13 cellular contexts compared by ENCODE assay signal in the genomic region with DNA sequence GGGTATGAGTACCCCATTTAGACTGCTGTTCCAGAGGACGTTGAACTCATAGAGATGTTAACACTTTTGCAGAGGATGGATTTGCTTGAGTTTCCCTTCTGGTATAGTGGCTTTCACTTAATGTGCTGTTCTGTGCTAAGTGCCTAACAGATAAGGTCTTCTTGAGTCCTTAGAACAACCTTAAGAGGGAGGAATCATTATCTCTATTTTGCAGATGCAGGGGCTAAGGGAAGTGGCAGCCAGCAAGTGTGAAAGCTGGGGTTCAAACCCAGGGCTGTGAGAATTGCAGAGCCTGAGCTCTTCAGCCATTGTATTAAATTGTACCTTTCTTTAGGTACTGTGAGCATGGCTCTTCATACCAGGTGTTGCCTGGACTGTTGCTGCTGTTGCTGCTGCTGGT.
DNase-seq lines count a peak whose midpoint lies in the region; ATAC-seq, FAIRE-seq and TF ChIP-seq lines count a peak whose summit lies in the region.
"Had no signal": no experiment of that assay in that cellular context is flagged by ENCODE, and none has a peak within 500 bp of the region (broad histone marks: within the 10 kb centered on the region; RNA-seq: fewer than 3 reads in every experiment).

No MANE protein-coding gene starts in this region.

- no peaks in the 10 kb centered on the region for H3K27me3 ChIP-seq in K562 (ENCODE audit: control insufficient read depth in 2 of 2, insufficient read depth in 2 of 2, low read length in 2 of 2)
- H3K27me3 ChIP-seq: BLaER1 had no signal

- 0 out of 2 replicates have a peak overlapping the region, but pooled peaks have one; percentile 24 for H2AFZ ChIP-seq in K562 (ENCODE audit: low read depth, low read length)

- CTCF ChIA-PET in K562 (lab: Yijun Ruan, JAX; ENCODE audit: low intra/inter-chr PET ratio) = no interaction called here

- WGBS in K562 (ENCODE audit: insufficient coverage, low coverage, missing lambda C conversion rate) = 0% methylated on average over 1 of the region's 1 CpG

- TF ChIP-seq POLR2A in K562 (conservative IDR thresholded peaks at IDR 0.05) = no peak

- POLR2A ChIA-PET in K562 (lab: Yijun Ruan, JAX) = no interaction called here

- TF ChIP-seq CTCF in K562 (IDR thresholded peaks at IDR 0.05 in 2 of 3, conservative IDR thresholded peaks at IDR 0.05 in 1 of 3; ENCODE audit: insufficient read depth in 2 of 3, low read depth in 1 of 3, low read length in 3 of 3) (no peak), osteocyte (IDR thresholded peaks at IDR 0.05) (no peak)

- H3K4me3 ChIP-seq in K562 = no peak overlapping the region
- H3K4me3 ChIP-seq: BLaER1 had no signal

- no peaks in the 10 kb centered on the region for H3K9me1 ChIP-seq in K562 (ENCODE audit: control insufficient read depth, insufficient read depth, low read length)

- in situ Hi-C loops in K562 (cut with MboI) = no loop called here

- H3K4me3 Mint-ChIP-seq in osteocyte (ENCODE audit: unreplicated experiment) = no peak overlapping the region
- H3K4me3 Mint-ChIP-seq: CD8-positive, alpha-beta memory T cell had no signal

- no peaks in the 10 kb centered on the region for H4K20me1 ChIP-seq in K562 (replicated peaks; ENCODE audit: control insufficient read depth, insufficient read depth, low read length)
- H4K20me1 ChIP-seq: BLaER1 had no signal

- peak; percentile 97 for ATAC-seq in K562

- TF ChIP-seq RAD21 in K562 (CRISPR knock-in tag; conservative IDR thresholded peaks at IDR 0.05 in 1 of 2, IDR thresholded peaks at IDR 0.05 in 1 of 2) = no peak

- H3K4me1 Mint-ChIP-seq in osteocyte (ENCODE audit: unreplicated experiment) = no peaks in the 10 kb centered on the region
- H3K4me1 Mint-ChIP-seq: CD8-positive, alpha-beta memory T cell had no signal

- peak overlapping the region; percentile 69 for H3K4me2 ChIP-seq in K562 (ENCODE audit: insufficient read depth, low read length)
- H3K4me2 ChIP-seq: BLaER1 had no signal

- no peaks in the 10 kb centered on the region for H3K27me3 Mint-ChIP-seq in osteocyte (ENCODE audit: unreplicated experiment)

- H3K79me2 ChIP-seq in K562 (ENCODE audit: control insufficient read depth, insufficient read depth, low read length) = no peaks in the 10 kb centered on the region

- H3K9me3 ChIP-seq in K562 (replicated peaks; ENCODE audit: control insufficient read depth, insufficient read depth, low read depth, low read length) = no peaks in the 10 kb centered on the region
- H3K9me3 ChIP-seq: BLaER1 had no signal

- no peak overlapping the region; a peak in 1 of 4 replicates for H3K9ac ChIP-seq in K562 (ENCODE audit: insufficient read depth in 1 of 2, low read depth in 2 of 2, low read length in 2 of 2)
- H3K9ac ChIP-seq: BLaER1 had no signal

- peak; percentile 91 for FAIRE-seq in K562 (lab: Jason Lieb, UNC)

- DNase-seq in CMK (ENCODE audit: low read depth) (peak; percentile 24), OCI-M1 (lab: John Stamatoyannopoulos, UW) (peak; percentile 84), K562 (ENCODE audit: extremely low read depth in 1 of 4, low spot score in 3 of 4) (peak; percentile 27 to 67 (median 50)), osteocyte (ENCODE audit: extremely low spot score, unreplicated experiment) (peak; percentile 54), T-helper 9 cell (no peak), caudate nucleus (lab: John Stamatoyannopoulos, UW) (no peak)
- DNase-seq in activated effector memory CD4-positive, alpha-beta T cell treated with Interleukin-2 at 50 U/mL for 16 hours = no peak
- DNase-seq: 8988T; AML-193; CD8-positive, alpha-beta memory T cell; DMS 273 treated with DMSO at 0.1 percent for 48 hours; H7 had no signal

- intact Hi-C loops in K562 (cut with micrococcal nuclease) = no loop called here

- peak; percentile 57; the same call in 1 of the 2 replicates for TF ChIP-seq EP300 in K562 (IDR thresholded peaks at IDR 0.05; ENCODE audit: low read length)

- H3K9me3 Mint-ChIP-seq in osteocyte (ENCODE audit: unreplicated experiment) = peaks cover 14% of the 10 kb centered on the region

- no peak overlapping the region for H3K27ac Mint-ChIP-seq in osteocyte (ENCODE audit: unreplicated experiment)
- H3K27ac Mint-ChIP-seq: CD8-positive, alpha-beta memory T cell had no signal

- H3K36me3 ChIP-seq in K562 (ENCODE audit: control insufficient read depth, insufficient read depth, low read length) = no peaks in the 10 kb centered on the region
- H3K36me3 ChIP-seq: BLaER1 had no signal

- no TSS peak for BruUV-seq in K562 (replicated peaks; lab: Mats Ljungman, UMichigan)

- H3K4me1 ChIP-seq in K562 (replicated peaks in 1 of 2; ENCODE audit: control insufficient read depth in 2 of 2, insufficient read depth in 2 of 2, low read length in 2 of 2) = peaks cover 0 to 9% of the 10 kb centered on the region in 2 experiments; a peak in 3 of 5 replicates
- H3K4me1 ChIP-seq: BLaER1 had no signal

- no peaks in the 10 kb centered on the region for H3K36me3 Mint-ChIP-seq in osteocyte (ENCODE audit: unreplicated experiment)
- H3K36me3 Mint-ChIP-seq: CD8-positive, alpha-beta memory T cell had no signal

- H3K27ac ChIP-seq in K562 (ENCODE audit: extremely low read depth, low read depth, low read length) = no peak overlapping the region; the same call in 2 of the 3 replicates
- no peak overlapping the region for H3K27ac ChIP-seq in caudate nucleus (ENCODE audit: low read depth, low read length)
- H3K27ac ChIP-seq: BLaER1 had no signal

TF ChIP-seq in K562, 482 proteins besides CTCF, POLR2A, EP300 and RAD21:
- TF ChIP-seq SMARCA4 (IDR thresholded peaks at IDR 0.05) (peak; percentile 75), SPI1 (IDR thresholded peaks at IDR 0.05; ENCODE audit: borderline replicate concordance, low read depth, low read length) (peak; percentile 47; the same call in 1 of the 2 replicates), NFIC (IDR thresholded peaks at IDR 0.05) (0 out of 2 replicates have a peak, but pooled peaks have one; percentile 35), CBFA2T3 (IDR thresholded peaks at IDR 0.05) (peak; percentile 86), TCF3 (CRISPR knock-in tag; IDR thresholded peaks at IDR 0.05) (peak; percentile 84), ZNF696 (CRISPR knock-in tag; conservative IDR thresholded peaks at IDR 0.05) (no peak), TEAD4 (IDR thresholded peaks at IDR 0.05; ENCODE audit: low read length) (peak; percentile 74), TEAD4 (CRISPR knock-in tag; IDR thresholded peaks at IDR 0.05; ENCODE audit: borderline replicate concordance) (no peak), MTA2 (IDR thresholded peaks at IDR 0.05; ENCODE audit: low read depth) (peak; percentile 51; the same call in 1 of the 2 replicates), KDM1A (IDR thresholded peaks at IDR 0.05) (peak; percentile 39 to 57), ZBTB11 (CRISPR knock-in tag; IDR thresholded peaks at IDR 0.05) (no peak), CBFA2T2 (conservative IDR thresholded peaks at IDR 0.05) (peak; percentile 78), KLF16 (IDR thresholded peaks at IDR 0.05) (peak; percentile 15; the same call in 1 of the 2 replicates), NCOR1 (IDR thresholded peaks at IDR 0.05) (peak; percentile 72), RCOR1 (IDR thresholded peaks at IDR 0.05; ENCODE audit: borderline replicate concordance in 1 of 2, low read depth in 2 of 2, low read length in 2 of 2) (0 out of 4 replicates have a peak, but pooled peaks of 1 of the 2 experiments have one; percentile 48), PURB (CRISPR knock-in tag; IDR thresholded peaks at IDR 0.05; ENCODE audit: low read depth) (no peak), ARID1B (IDR thresholded peaks at IDR 0.05) (peak; percentile 89), RFX7 (CRISPR knock-in tag; IDR thresholded peaks at IDR 0.05) (no peak), TAL1 (IDR thresholded peaks at IDR 0.05) (peak; percentile 75), USF1 (CRISPR knock-in tag; IDR thresholded peaks at IDR 0.05) (no peak), GATA2 (CRISPR knock-in tag; IDR thresholded peaks at IDR 0.05) (peak; percentile 68), DPF2 (IDR thresholded peaks at IDR 0.05) (peak; percentile 85), STAT5A (IDR thresholded peaks at IDR 0.05; ENCODE audit: borderline replicate concordance, low read length) (0 out of 2 replicates have a peak, but pooled peaks have one; percentile 29)

Comparison
In these comparisons a context has a peak if more than half of its experiments do, and no peak if none do; other contexts are left out.
1. DNase-seq: peak in CMK (single experiment), OCI-M1 (single experiment), K562 (4 of 4) and osteocyte (single experiment); none in T-helper 9 cell (single experiment), activated effector memory CD4-positive, alpha-beta T cell treated with Interleukin-2 at 50 U/mL for 16 hours (single experiment) and caudate nucleus (0 of 61).